1 cellular context compared by ENCODE assay signal in genomic region chr3:197270558-197271317, GRCh38.
TF ChIP-seq lines count a peak whose summit lies in the region.

No MANE protein-coding gene starts in this region.

TF ChIP-seq in H1, 55 proteins besides CTCF, POLR2A, EP300 and RAD21:
- TF ChIP-seq TCF12 (IDR thresholded peaks at IDR 0.05; ENCODE audit: low read depth, low read length), result no peak
- peak; percentile 58; the same call in 1 of the 2 replicates for TF ChIP-seq CEBPB (IDR thresholded peaks at IDR 0.05; ENCODE audit: low read depth, low read length)
- TF ChIP-seq EGR1 (IDR thresholded peaks at IDR 0.05; ENCODE audit: borderline replicate concordance, low read depth, low read length), result no peak
- no peak for TF ChIP-seq PHF8 (conservative IDR thresholded peaks at IDR 0.05; ENCODE audit: low read depth, low read length)
- no peak for TF ChIP-seq CTBP2 (IDR thresholded peaks at IDR 0.05; ENCODE audit: borderline replicate concordance, insufficient read depth, insufficient read length, low read length)
- TF ChIP-seq BRCA1 (IDR thresholded peaks at IDR 0.05; ENCODE audit: low read depth, low read length), result no peak
- no peak for TF ChIP-seq HDAC2 (IDR thresholded peaks at IDR 0.05; ENCODE audit: borderline replicate concordance in 1 of 2, low read depth in 2 of 2, low read length in 2 of 2)
- TF ChIP-seq, protein P1, sequence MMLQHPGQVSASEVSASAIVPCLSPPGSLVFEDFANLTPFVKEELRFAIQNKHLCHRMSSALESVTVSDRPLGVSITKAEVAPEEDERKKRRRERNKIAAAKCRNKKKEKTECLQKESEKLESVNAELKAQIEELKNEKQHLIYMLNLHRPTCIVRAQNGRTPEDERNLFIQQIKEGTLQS (IDR thresholded peaks at IDR 0.05; ENCODE audit: insufficient read depth, low read depth, low read length), result 0 out of 2 replicates have a peak, but pooled peaks have one; percentile 26
- no peak for TF ChIP-seq ZNF274 (IDR thresholded peaks at IDR 0.05; ENCODE audit: borderline replicate concordance, extremely low read depth, low read length)
- no peak for TF ChIP-seq NRF1 (IDR thresholded peaks at IDR 0.05; ENCODE audit: low read depth, low read length)
- no peak for TF ChIP-seq RNF2 (IDR thresholded peaks at IDR 0.05; ENCODE audit: borderline replicate concordance, low read depth, low read length, missing control alignments, poor library complexity, severe bottlenecking)
- TF ChIP-seq HDAC6 (IDR thresholded peaks at IDR 0.05; ENCODE audit: low read depth, low read length), result no peak
- no peak for TF ChIP-seq GABPA (IDR thresholded peaks at IDR 0.05; ENCODE audit: borderline replicate concordance, insufficient read depth, low read length)
- no peak for TF ChIP-seq BACH1 (IDR thresholded peaks at IDR 0.05; ENCODE audit: low read length)
- no peak for TF ChIP-seq BCL11A (IDR thresholded peaks at IDR 0.05; ENCODE audit: low read depth in 2 of 2, low read length in 2 of 2)
TF ChIP-seq in H1: peak in this region for 2.
